10 cellular contexts compared by ENCODE assay signal in genomic region chr19:51064534-51065220, GRCh38. TPM values are rescaled to one million over a fixed set of nuclear protein-coding genes. Genes with fewer than 3 reads are reported as not detected.
DNase-seq lines count a peak whose midpoint lies in the region; ATAC-seq and TF ChIP-seq lines count a peak whose summit lies in the region.
"Had no signal": no experiment of that assay in that cellular context is flagged by ENCODE, and none has a peak within 500 bp of the region (broad histone marks: within the 10 kb centered on the region; RNA-seq: fewer than 3 reads in every experiment).

A gene with protein sequence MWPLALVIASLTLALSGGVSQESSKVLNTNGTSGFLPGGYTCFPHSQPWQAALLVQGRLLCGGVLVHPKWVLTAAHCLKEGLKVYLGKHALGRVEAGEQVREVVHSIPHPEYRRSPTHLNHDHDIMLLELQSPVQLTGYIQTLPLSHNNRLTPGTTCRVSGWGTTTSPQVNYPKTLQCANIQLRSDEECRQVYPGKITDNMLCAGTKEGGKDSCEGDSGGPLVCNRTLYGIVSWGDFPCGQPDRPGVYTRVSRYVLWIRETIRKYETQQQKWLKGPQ (minus strand): TSS chr19:51065092. CDS start chr19:51065067, 25 bp downstream.

- TF ChIP-seq CTCF in GM23338 (conservative IDR thresholded peaks at IDR 0.05; ENCODE audit: low read depth in 2 of 2), result no peak

- DNase-seq in GM23338 (ENCODE audit: low spot score) (peak; percentile 87), sciatic nerve (ENCODE audit: low spot score) (no peak), dedifferentiated amniotic fluid mesenchymal stem cell (ENCODE audit: extremely low spot score) (no peak), NCI-H1092 (lab: John Stamatoyannopoulos, UW) (no peak), HuH-7 (ENCODE audit: low spot score) (no peak)
- DNase-seq in activated naive CD8-positive, alpha-beta T cell treated with anti-CD3 and anti-CD28 coated beads for 36 hours, result no peak
- DNase-seq: Karpas-422 had no signal

- peaks cover 2% of the 10 kb centered on the region for H3K27me3 Mint-ChIP-seq in GM23338 (ENCODE audit: insufficient read depth, low read depth, poor library complexity)
- peaks cover 58% of the 10 kb centered on the region for H3K27me3 Mint-ChIP-seq in activated naive CD8-positive, alpha-beta T cell treated with anti-CD3 and anti-CD28 coated beads for 36 hours

- intact Hi-C loops in sciatic nerve (cut with DNase I), result no loop called here

- peak within 1 kb of the TSS; percentile 74 for H3K4me3 Mint-ChIP-seq in GM23338
- peak within 1 kb of the TSS; percentile 36 for H3K4me3 Mint-ChIP-seq in activated naive CD8-positive, alpha-beta T cell treated with anti-CD3 and anti-CD28 coated beads for 36 hours

- H3F3A ChIP-seq in GM23338 (replicated peaks; ENCODE audit: low read depth), result no peaks in the 10 kb centered on the region

- H3K27me3 ChIP-seq in GM23338 (ENCODE audit: insufficient read depth) (no peaks in the 10 kb centered on the region), iPS-18a (ENCODE audit: control insufficient read depth, insufficient read depth, low read length) (peaks cover 4% of the 10 kb centered on the region)

- H3K9me3 ChIP-seq in iPS-18a (ENCODE audit: control insufficient read depth, low read depth, low read length), result no peaks in the 10 kb centered on the region

- peak within 1 kb of the TSS; percentile 10 for H3K9ac ChIP-seq in iPS-18a (ENCODE audit: low read length)

- H4K20me1 ChIP-seq in GM23338 (replicated peaks; ENCODE audit: insufficient read depth), result no peaks in the 10 kb centered on the region

- H3K27ac ChIP-seq in GM23338 (ENCODE audit: low read depth) (no peak within 1 kb of the TSS), iPS-18a (ENCODE audit: low read length) (no peak within 1 kb of the TSS)

- peak within 1 kb of the TSS; percentile 73 for H3K4me3 ChIP-seq in GM23338
- peak within 1 kb of the TSS; percentile 73 for H3K4me3 ChIP-seq in iPS-18a (ENCODE audit: low read length)

- no peaks in the 10 kb centered on the region; the same call in 1 of the 2 replicates for H3K36me3 ChIP-seq in GM23338 (ENCODE audit: insufficient read depth)
- H3K36me3 ChIP-seq in iPS-18a (ENCODE audit: control insufficient read depth, low read depth, low read length), result no peaks in the 10 kb centered on the region

- H3K79me2 ChIP-seq in GM23338 (replicated peaks; ENCODE audit: insufficient read depth), result no peaks in the 10 kb centered on the region

- H3K36me3 Mint-ChIP-seq in GM23338 (ENCODE audit: low read depth), result no peaks in the 10 kb centered on the region
- no peaks in the 10 kb centered on the region for H3K36me3 Mint-ChIP-seq in activated naive CD8-positive, alpha-beta T cell treated with anti-CD3 and anti-CD28 coated beads for 36 hours

- H3K4me2 ChIP-seq in GM23338, result peak within 1 kb of the TSS; percentile 92

- H3K4me1 Mint-ChIP-seq in GM23338, result peaks cover 7% of the 10 kb centered on the region
- peaks cover 1% of the 10 kb centered on the region for H3K4me1 Mint-ChIP-seq in activated naive CD8-positive, alpha-beta T cell treated with anti-CD3 and anti-CD28 coated beads for 36 hours

- ATAC-seq in GM23338 (peak; percentile 89), sciatic nerve (peak; percentile 61), GM21576 (IDR thresholded peaks at IDR 0.05; ENCODE audit: unreplicated experiment) (no peak)

- H3K9me2 ChIP-seq in GM23338 (ENCODE audit: insufficient read depth), result peaks cover 28% of the 10 kb centered on the region

- no peaks in the 10 kb centered on the region; the same call in 1 of the 3 replicates for H3K9me3 Mint-ChIP-seq in GM23338
- no peaks in the 10 kb centered on the region for H3K9me3 Mint-ChIP-seq in activated naive CD8-positive, alpha-beta T cell treated with anti-CD3 and anti-CD28 coated beads for 36 hours

- H3K27ac Mint-ChIP-seq in GM23338, result no peak within 1 kb of the TSS
- H3K27ac Mint-ChIP-seq in activated naive CD8-positive, alpha-beta T cell treated with anti-CD3 and anti-CD28 coated beads for 36 hours, result no peak within 1 kb of the TSS

- H3K4me1 ChIP-seq in GM23338 (ENCODE audit: insufficient read depth) (peaks cover 11% of the 10 kb centered on the region; the same call in 1 of the 2 replicates), iPS-18a (ENCODE audit: control insufficient read depth, low read depth, low read length) (peaks cover 8% of the 10 kb centered on the region)

- peak within 1 kb of the TSS; percentile 96 for H2AFZ ChIP-seq in GM23338

TF ChIP-seq in GM23338, 12 proteins besides CTCF, POLR2A, EP300 and RAD21 (continues in another document):
- TF ChIP-seq ZNF331 (CRISPR knock-in tag; IDR thresholded peaks at IDR 0.05; ENCODE audit: low read depth), result no peak
- TF ChIP-seq JUNB (IDR thresholded peaks at IDR 0.05; ENCODE audit: unreplicated experiment), result no peak
- TF ChIP-seq STAT1 (IDR thresholded peaks at IDR 0.05; ENCODE audit: unreplicated experiment), result no peak
- no peak for TF ChIP-seq EZH2phosphoT487 (IDR thresholded peaks at IDR 0.05; ENCODE audit: unreplicated experiment)
- no peak for TF ChIP-seq CREB1 (CRISPR knock-in tag; IDR thresholded peaks at IDR 0.05; ENCODE audit: low read depth)
- TF ChIP-seq NANOG (IDR thresholded peaks at IDR 0.05; ENCODE audit: borderline replicate concordance), result no peak
- TF ChIP-seq POLR2AphosphoS5 (IDR thresholded peaks at IDR 0.05; ENCODE audit: low read depth), result no peak
- no peak for TF ChIP-seq ZNF114 (CRISPR knock-in tag; IDR thresholded peaks at IDR 0.05)
- TF ChIP-seq, protein P1, sequence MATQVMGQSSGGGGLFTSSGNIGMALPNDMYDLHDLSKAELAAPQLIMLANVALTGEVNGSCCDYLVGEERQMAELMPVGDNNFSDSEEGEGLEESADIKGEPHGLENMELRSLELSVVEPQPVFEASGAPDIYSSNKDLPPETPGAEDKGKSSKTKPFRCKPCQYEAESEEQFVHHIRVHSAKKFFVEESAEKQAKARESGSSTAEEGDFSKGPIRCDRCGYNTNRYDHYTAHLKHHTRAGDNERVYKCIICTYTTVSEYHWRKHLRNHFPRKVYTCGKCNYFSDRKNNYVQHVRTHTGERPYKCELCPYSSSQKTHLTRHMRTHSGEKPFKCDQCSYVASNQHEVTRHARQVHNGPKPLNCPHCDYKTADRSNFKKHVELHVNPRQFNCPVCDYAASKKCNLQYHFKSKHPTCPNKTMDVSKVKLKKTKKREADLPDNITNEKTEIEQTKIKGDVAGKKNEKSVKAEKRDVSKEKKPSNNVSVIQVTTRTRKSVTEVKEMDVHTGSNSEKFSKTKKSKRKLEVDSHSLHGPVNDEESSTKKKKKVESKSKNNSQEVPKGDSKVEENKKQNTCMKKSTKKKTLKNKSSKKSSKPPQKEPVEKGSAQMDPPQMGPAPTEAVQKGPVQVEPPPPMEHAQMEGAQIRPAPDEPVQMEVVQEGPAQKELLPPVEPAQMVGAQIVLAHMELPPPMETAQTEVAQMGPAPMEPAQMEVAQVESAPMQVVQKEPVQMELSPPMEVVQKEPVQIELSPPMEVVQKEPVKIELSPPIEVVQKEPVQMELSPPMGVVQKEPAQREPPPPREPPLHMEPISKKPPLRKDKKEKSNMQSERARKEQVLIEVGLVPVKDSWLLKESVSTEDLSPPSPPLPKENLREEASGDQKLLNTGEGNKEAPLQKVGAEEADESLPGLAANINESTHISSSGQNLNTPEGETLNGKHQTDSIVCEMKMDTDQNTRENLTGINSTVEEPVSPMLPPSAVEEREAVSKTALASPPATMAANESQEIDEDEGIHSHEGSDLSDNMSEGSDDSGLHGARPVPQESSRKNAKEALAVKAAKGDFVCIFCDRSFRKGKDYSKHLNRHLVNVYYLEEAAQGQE (IDR thresholded peaks at IDR 0.05; ENCODE audit: unreplicated experiment), result no peak
- no peak for TF ChIP-seq ETS1 (IDR thresholded peaks at IDR 0.05)

RNA-seq across cellular contexts. Expression of the gene that starts here (rescaled TPM):
- 1.1 and 5.7 TPM in 2 replicates for total RNA-seq in GM23338 (2014; rRNA removed; shearing (Covaris generic))
- polyA plus RNA-seq in GM23338 (2016; fragmentation: Nextera tagmentation; extraction: Ambion mirVana), result 3.6 and 4.5 TPM in 2 replicates
- not detected for total RNA-seq in activated naive CD8-positive, alpha-beta T cell treated with anti-CD3 and anti-CD28 coated beads for 36 hours
- total RNA-seq in sciatic nerve, result 0.58 TPM
- total RNA-seq: RPMI7951 had no signal

Comparison
In these comparisons a context has a peak if more than half of its experiments do, and no peak if none do; other contexts are left out.
1. Peak in ATAC-seq in sciatic nerve; RNA of the gene not detected or under 1 TPM.